8 cellular contexts compared by ENCODE assay signal in the genomic region with DNA sequence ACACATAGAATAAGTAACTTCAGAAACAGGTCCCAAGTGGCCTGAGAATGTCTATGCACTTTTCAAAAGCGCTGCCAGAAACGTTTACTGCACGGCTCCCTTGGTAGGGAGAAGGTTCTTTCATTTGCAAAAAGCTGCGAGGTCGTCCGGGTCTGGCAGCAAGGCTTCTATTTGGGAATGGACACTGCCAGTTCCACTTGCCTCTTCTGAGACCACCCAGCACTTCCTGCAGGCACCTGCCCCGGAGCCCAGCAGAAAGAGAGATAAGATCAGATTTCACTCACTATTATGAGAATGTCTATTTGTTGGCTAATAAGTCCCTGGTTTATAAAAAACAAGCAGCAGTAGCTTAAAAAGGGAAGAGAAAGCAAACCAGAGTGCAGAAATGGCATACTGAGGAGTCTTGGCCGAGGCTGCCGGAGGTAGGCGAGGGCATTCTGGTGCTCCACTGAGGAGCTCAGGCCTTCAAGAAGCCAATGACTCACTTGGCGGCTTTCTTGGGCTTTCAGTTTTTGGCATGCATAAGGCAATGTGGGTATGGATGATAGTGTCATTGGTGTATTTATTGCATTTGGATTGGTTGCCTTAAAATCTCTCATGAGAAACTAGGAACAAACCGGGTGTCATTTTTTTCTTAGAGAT.
A peak's percentile ranks its signal among the peaks of the same experiment; 100 is the strongest.
DNase-seq lines count a peak whose midpoint lies in the region; ATAC-seq and TF ChIP-seq lines count a peak whose summit lies in the region.

No MANE protein-coding gene starts in this region.

- H3F3A ChIP-seq in DOHH2 (ENCODE audit: control insufficient read depth, insufficient read depth) (no peaks in the 10 kb centered on the region), SU-DHL-6 (ENCODE audit: insufficient read depth) (no peaks in the 10 kb centered on the region)

- H3K36me3 ChIP-seq in DOHH2 (ENCODE audit: control insufficient read depth, low read length) (no peaks in the 10 kb centered on the region), SU-DHL-6 (ENCODE audit: low read length) (no peaks in the 10 kb centered on the region), hepatocyte (replicated peaks; ENCODE audit: insufficient read depth, low read depth) (no peaks in the 10 kb centered on the region), sigmoid colon (no peaks in the 10 kb centered on the region)

- DNase-seq in hepatocyte (ENCODE audit: low spot score) (no peak), superior temporal gyrus (ENCODE audit: extremely low spot score) (peak; percentile 66), sigmoid colon (no peak), GM19238 (ENCODE audit: insufficient read length, low spot score) (no peak), DMS53 (lab: John Stamatoyannopoulos, UW) (no peak)

- H3K27me3 ChIP-seq in DOHH2 (ENCODE audit: control insufficient read depth, low read length) (no peaks in the 10 kb centered on the region), SU-DHL-6 (ENCODE audit: low read length) (no peaks in the 10 kb centered on the region), hepatocyte (no peaks in the 10 kb centered on the region), sigmoid colon (no peaks in the 10 kb centered on the region)

- no peak for TF ChIP-seq POLR2A in sigmoid colon (IDR thresholded peaks at IDR 0.05)

- H3K79me2 ChIP-seq in DOHH2 (ENCODE audit: control insufficient read depth, low read length) (no peaks in the 10 kb centered on the region), SU-DHL-6 (ENCODE audit: insufficient read depth, low read length) (no peaks in the 10 kb centered on the region), hepatocyte (no peaks in the 10 kb centered on the region)

- H3K9ac ChIP-seq in SU-DHL-6 (ENCODE audit: low read length) = no peak overlapping the region

- peak overlapping the region; percentile 29 for H3K4me2 ChIP-seq in DOHH2 (ENCODE audit: low read length)
- H3K4me2 ChIP-seq in SU-DHL-6 (ENCODE audit: low read depth, low read length, poor library complexity, severe bottlenecking) = peak overlapping the region; percentile 16
- H3K4me2 ChIP-seq in hepatocyte = peak overlapping the region; percentile 13

- no peak overlapping the region for H3K27ac ChIP-seq in DOHH2 (ENCODE audit: low read depth, low read length)
- no peak overlapping the region for H3K27ac ChIP-seq in SU-DHL-6 (ENCODE audit: low read depth, low read length)
- H3K27ac ChIP-seq in hepatocyte = no peak overlapping the region
- H3K27ac ChIP-seq in sigmoid colon = peak overlapping the region in 1 of 4 donors; percentile 12

- intact Hi-C loops in sigmoid colon (cut with DNase I) = no loop called here

- ATAC-seq in HG02759 (IDR thresholded peaks at IDR 0.05; ENCODE audit: unreplicated experiment) = peak; percentile 51

- H4K20me1 ChIP-seq in DOHH2 (ENCODE audit: control insufficient read depth, insufficient read depth, low read depth, low read length) (no peaks in the 10 kb centered on the region), SU-DHL-6 (ENCODE audit: low read depth, low read length) (no peaks in the 10 kb centered on the region), hepatocyte (ENCODE audit: insufficient read depth, poor library complexity, severe bottlenecking) (no peaks in the 10 kb centered on the region)

- TF ChIP-seq EP300 in sigmoid colon (IDR thresholded peaks at IDR 0.05) = no peak

- whole genome bisulfite sequencing in hepatocyte (ENCODE audit: low lambda C conversion rate, missing lambda C conversion rate) = 47% methylated on average over 12 of the region's 12 CpGs
- WGBS in sigmoid colon, 2 donors = 32 to 55% methylated on average over 12 of the region's 12 CpGs

- H3K4me3 ChIP-seq in DOHH2 (ENCODE audit: low read length) = peak overlapping the region; percentile 37; the same call in 1 of the 2 replicates
- H3K4me3 ChIP-seq in SU-DHL-6 (ENCODE audit: insufficient read depth, low read length, poor library complexity, severe bottlenecking) = no peak overlapping the region
- H3K4me3 ChIP-seq in hepatocyte = no peak overlapping the region
- peak overlapping the region in 1 of 4 donors; percentile 10 for H3K4me3 ChIP-seq in sigmoid colon

- H2AFZ ChIP-seq in SU-DHL-6 (ENCODE audit: low read depth, low read length, severe bottlenecking) = peak overlapping the region; percentile 14
- H2AFZ ChIP-seq in hepatocyte = no peak overlapping the region

- peak; percentile 51 for TF ChIP-seq CTCF in DOHH2 (IDR thresholded peaks at IDR 0.05; ENCODE audit: low read depth, low read length, poor library complexity, severe bottlenecking)
- peak; percentile 18 for TF ChIP-seq CTCF in SU-DHL-6 (IDR thresholded peaks at IDR 0.05; ENCODE audit: insufficient read depth, low read length, poor library complexity, severe bottlenecking)
- TF ChIP-seq CTCF in hepatocyte (IDR thresholded peaks at IDR 0.05; ENCODE audit: poor library complexity) = no peak
- TF ChIP-seq CTCF in sigmoid colon (IDR thresholded peaks at IDR 0.05) = no peak

- H3K9me3 ChIP-seq in DOHH2 (ENCODE audit: control insufficient read depth, insufficient read depth, low read length) = no peaks in the 10 kb centered on the region
- H3K9me3 ChIP-seq in SU-DHL-6 (ENCODE audit: insufficient read depth, low read length) = no peaks in the 10 kb centered on the region
- peaks cover 9% of the 10 kb centered on the region for H3K9me3 ChIP-seq in hepatocyte (ENCODE audit: low read depth)
- no peaks in the 10 kb centered on the region for H3K9me3 ChIP-seq in sigmoid colon

- no peaks in the 10 kb centered on the region for H3K9me2 ChIP-seq in DOHH2 (replicated peaks; ENCODE audit: control insufficient read depth, low read length)
- no peaks in the 10 kb centered on the region for H3K9me2 ChIP-seq in SU-DHL-6 (replicated peaks; ENCODE audit: insufficient read depth, low read length)
- no peaks in the 10 kb centered on the region for H3K9me2 ChIP-seq in hepatocyte (replicated peaks; ENCODE audit: insufficient read depth)

- H3K4me1 ChIP-seq in DOHH2 (ENCODE audit: control insufficient read depth, low read length) (peaks cover 9% of the 10 kb centered on the region), hepatocyte (ENCODE audit: insufficient read depth) (no peaks in the 10 kb centered on the region), sigmoid colon (no peaks in the 10 kb centered on the region)

Comparison
In these comparisons a context has a peak if more than half of its experiments do, and no peak if none do; other contexts are left out.
1. CTCF ChIP-seq: peak in DOHH2 (single experiment) and SU-DHL-6 (single experiment); none in hepatocyte (single experiment) and sigmoid colon (0 of 4).
2. Peak in every context shown above with its lines, with median percentiles within 50 percentile points of each other: H3K4me2 ChIP-seq.